Comparison of ENCODE assay signal across 19 cellular contexts in genomic region chr22:35354068-35354467, GRCh38. TPM values are rescaled to one million over a fixed set of nuclear protein-coding genes. Genes with fewer than 3 reads are reported as not detected.
DNase-seq lines count a peak whose midpoint lies in the region; ATAC-seq, FAIRE-seq and TF ChIP-seq lines count a peak whose summit lies in the region.
"Had no signal": no experiment of that assay in that cellular context is flagged by ENCODE, and none has a peak within 500 bp of the region (broad histone marks: within the 10 kb centered on the region; RNA-seq: fewer than 3 reads in every experiment).

No MANE protein-coding gene starts in this region.

- H3K9me3 ChIP-seq in BLaER1 (no peaks in the 10 kb centered on the region), HEK293 (ENCODE audit: control insufficient read depth, insufficient read depth, low read depth, low read length) (no peaks in the 10 kb centered on the region), K562 (replicated peaks; ENCODE audit: control insufficient read depth, insufficient read depth, low read depth, low read length) (no peaks in the 10 kb centered on the region), neuronal stem cell (replicated peaks in 1 of 2; ENCODE audit: control insufficient read depth in 2 of 2, insufficient read depth in 1 of 2, low read depth in 1 of 2, low read length in 2 of 2) (no peaks in the 10 kb centered on the region)
- H3K9me3 ChIP-seq: A549, MG63, SJCRH30 had no signal

- H3K36me3 Mint-ChIP-seq in activated CD8-positive, alpha-beta T cell treated with anti-CD3 and anti-CD28 coated beads for 36 hours (ENCODE audit: low read depth), result no peaks in the 10 kb centered on the region

- POLR2A ChIA-PET in HEK293 (lab: Yijun Ruan, JAX) (interaction anchor here (1.2 kb wide), 1 partner anchor 235 kb away, joined by 3 read pairs; no protein-coding TSS in a partner anchor), K562 (lab: Yijun Ruan, JAX) (no interaction called here)
- POLR2A ChIA-PET in activated CD8-positive, alpha-beta T cell treated with anti-CD3 and anti-CD28 coated beads for 36 hours (lab: Charles Lee), result interaction anchor here (1.2 to 1.4 kb wide), 2 partner anchors 17 to 55 kb away, joined by 4 to 5 read pairs; no protein-coding TSS in a partner anchor

- no peak overlapping the region for H3K18ac ChIP-seq in neuronal stem cell (ENCODE audit: low read length)

- H4K91ac ChIP-seq in neuronal stem cell (ENCODE audit: low read depth, low read length, poor library complexity), result no peak overlapping the region

- no peak overlapping the region for H2BK5ac ChIP-seq in neuronal stem cell (ENCODE audit: low read length)

- H2BK120ac ChIP-seq in neuronal stem cell (ENCODE audit: low read depth, low read length), result no peak overlapping the region

- CTCF ChIA-PET in HEK293 (lab: Yijun Ruan, JAX), result interaction anchor here (0.6 to 0.7 kb wide), 3 partner anchors 16 to 870 kb away, joined by 3 to 5 read pairs (median 4); no protein-coding TSS in a partner anchor
- CTCF ChIA-PET in K562 (lab: Yijun Ruan, JAX; ENCODE audit: low intra/inter-chr PET ratio), result interaction anchor here (0.7 kb wide), 1 partner anchor 269 kb away, joined by 3 read pairs; no protein-coding TSS in a partner anchor
- CTCF ChIA-PET in activated CD8-positive, alpha-beta T cell treated with anti-CD3 and anti-CD28 coated beads for 36 hours (lab: Charles Lee), result interaction anchor here (1.7 to 1.9 kb wide), 2 partner anchors 10 to 228 kb away, joined by 4 to 7 read pairs; no protein-coding TSS in a partner anchor

- H3K14ac ChIP-seq in neuronal stem cell (ENCODE audit: low read length), result no peak overlapping the region

- no peak for ATAC-seq in K562
- ATAC-seq in HG03378 (IDR thresholded peaks at IDR 0.05; ENCODE audit: unreplicated experiment), result no peak
- no peak for ATAC-seq in GM18909 (IDR thresholded peaks at IDR 0.05; ENCODE audit: poor library complexity, unreplicated experiment)
- no peak for ATAC-seq in activated CD8-positive, alpha-beta T cell treated with anti-CD3 and anti-CD28 coated beads for 36 hours
- ATAC-seq: A549 had no signal

- H3K4me1 ChIP-seq in BLaER1, result peaks cover 52% of the 10 kb centered on the region
- H3K4me1 ChIP-seq in HEK293 (ENCODE audit: control insufficient read depth, insufficient read depth, low read length), result no peaks in the 10 kb centered on the region
- H3K4me1 ChIP-seq in K562 (replicated peaks in 1 of 2; ENCODE audit: control insufficient read depth in 2 of 2, insufficient read depth in 2 of 2, low read length in 2 of 2), result peaks cover 5 to 23% of the 10 kb centered on the region in 2 experiments; a peak in 4 of 5 replicates
- H3K4me1 ChIP-seq in neuronal stem cell (ENCODE audit: control insufficient read depth in 2 of 2, insufficient read depth in 1 of 2, low read depth in 1 of 2, low read length in 2 of 2), result peaks cover 8 to 10% of the 10 kb centered on the region in 2 donors

- H3K9ac ChIP-seq in BLaER1 (no peak overlapping the region), K562 (ENCODE audit: insufficient read depth in 1 of 2, low read depth in 2 of 2, low read length in 2 of 2) (no peak overlapping the region), neuronal stem cell (ENCODE audit: low read depth, low read length, poor library complexity) (no peak overlapping the region)

- no peak overlapping the region for H2BK15ac ChIP-seq in neuronal stem cell (ENCODE audit: low read length)

- BruUV-seq in K562 (replicated peaks; lab: Mats Ljungman, UMichigan), result no TSS peak

- in situ Hi-C loops in K562 (cut with MboI), result loop anchor here (5.0 to 10.0 kb wide), 2 partner anchors 228 to 771 kb away; no protein-coding TSS in a partner anchor

- H3K4me3 Mint-ChIP-seq in activated CD8-positive, alpha-beta T cell treated with anti-CD3 and anti-CD28 coated beads for 36 hours, result no peak overlapping the region
- H3K4me3 Mint-ChIP-seq: H9 had no signal

- H3K27ac ChIP-seq in BLaER1 (no peak overlapping the region), HEK293 (ENCODE audit: extremely low read depth, low read depth, low read length) (no peak overlapping the region), K562 (ENCODE audit: extremely low read depth, low read depth, low read length) (no peak overlapping the region), neuronal stem cell (replicated peaks; ENCODE audit: low read length) (no peak overlapping the region)
- H3K27ac ChIP-seq: SJCRH30 had no signal

- no peak overlapping the region for H3K23ac ChIP-seq in neuronal stem cell (ENCODE audit: low read depth, low read length, poor library complexity)

- TF ChIP-seq CTCF in HEK293 (tag by site-specific recombination; IDR thresholded peaks at IDR 0.05), result no peak
- no peak for TF ChIP-seq CTCF in K562 (IDR thresholded peaks at IDR 0.05 in 2 of 3, conservative IDR thresholded peaks at IDR 0.05 in 1 of 3; ENCODE audit: insufficient read depth in 2 of 3, low read depth in 1 of 3, low read length in 3 of 3)
- TF ChIP-seq CTCF in activated CD8-positive, alpha-beta T cell treated with anti-CD3 and anti-CD28 coated beads for 36 hours (IDR thresholded peaks at IDR 0.05), result no peak

- no peaks in the 10 kb centered on the region for H4K20me1 ChIP-seq in BLaER1
- no peaks in the 10 kb centered on the region for H4K20me1 ChIP-seq in K562 (replicated peaks; ENCODE audit: control insufficient read depth, insufficient read depth, low read length)

- H2AFZ ChIP-seq in K562 (ENCODE audit: low read depth, low read length) (no peak overlapping the region), neuronal stem cell (ENCODE audit: low read length) (no peak overlapping the region)

- no peaks in the 10 kb centered on the region for H3K36me3 ChIP-seq in BLaER1
- no peaks in the 10 kb centered on the region for H3K36me3 ChIP-seq in HEK293 (ENCODE audit: control insufficient read depth in 2 of 2, insufficient read depth in 1 of 2, low read length in 2 of 2)
- no peaks in the 10 kb centered on the region for H3K36me3 ChIP-seq in K562 (ENCODE audit: control insufficient read depth, insufficient read depth, low read length)
- H3K36me3 ChIP-seq in neuronal stem cell (replicated peaks in 1 of 2; ENCODE audit: control insufficient read depth in 2 of 2, insufficient read depth in 2 of 2, low read length in 2 of 2), result no peaks in the 10 kb centered on the region
- H3K36me3 ChIP-seq: MG63, SJCRH30 had no signal

- H3K27me3 ChIP-seq in BLaER1, result no peaks in the 10 kb centered on the region
- H3K27me3 ChIP-seq in K562 (ENCODE audit: control insufficient read depth in 2 of 2, insufficient read depth in 2 of 2, low read length in 2 of 2), result no peaks in the 10 kb centered on the region
- H3K27me3 ChIP-seq in neuronal stem cell (ENCODE audit: control insufficient read depth in 3 of 3, insufficient read depth in 3 of 3, low read depth in 1 of 3, low read length in 3 of 3), result peaks cover 0 to 5% (median 0%) of the 10 kb centered on the region in 3 experiments
- H3K27me3 ChIP-seq: MG63, SJCRH30 had no signal

- no peak for DNase-seq in K562 (ENCODE audit: extremely low read depth in 1 of 4, low spot score in 3 of 4)
- DNase-seq in neuronal stem cell (ENCODE audit: low spot score), result no peak
- no peak for DNase-seq in activated CD8-positive, alpha-beta T cell treated with anti-CD3 and anti-CD28 coated beads for 36 hours
- DNase-seq in activated T-cell treated with anti-CD3 and anti-CD28 coated beads, Interleukin-2, amount 50 U/mL, for 1 hour, result no peak
- DNase-seq: DMS79, H9, Kasumi-1, MG63, NCI-H1092, NCI-H146, NCI-H2029 treated with DMSO at 0.1 percent for 48 hours, NCI-H510A, NCI-H774 had no signal

- H3K4me1 Mint-ChIP-seq in activated CD8-positive, alpha-beta T cell treated with anti-CD3 and anti-CD28 coated beads for 36 hours (ENCODE audit: low read depth), result peaks cover 28% of the 10 kb centered on the region

- no peak for TF ChIP-seq POLR2A in K562 (conservative IDR thresholded peaks at IDR 0.05)

- 65% methylated on average over 2 of the region's 4 CpGs for WGBS in K562 (ENCODE audit: insufficient coverage, low coverage, missing lambda C conversion rate)
- WGBS in neuronal stem cell (ENCODE audit: extremely low coverage in 2 of 2, insufficient read length in 2 of 2, insufficient replicate concordance in 1 of 2), 2 donors, result no CpG with 5 or more reads among the region's 4 CpGs

- no peaks in the 10 kb centered on the region for H3K79me1 ChIP-seq in neuronal stem cell (ENCODE audit: low read depth, low read length)

- H2BK12ac ChIP-seq in neuronal stem cell (ENCODE audit: low read length), result no peak overlapping the region

- no peaks in the 10 kb centered on the region for H3K9me1 ChIP-seq in K562 (ENCODE audit: control insufficient read depth, insufficient read depth, low read length)

- H4K8ac ChIP-seq in neuronal stem cell (ENCODE audit: low read depth, low read length), result no peak overlapping the region

- H3K4ac ChIP-seq in neuronal stem cell (ENCODE audit: low read length), result no peak overlapping the region

- H3K4me2 ChIP-seq in BLaER1 (peak overlapping the region; percentile 98), K562 (ENCODE audit: insufficient read depth, low read length) (no peak overlapping the region), neuronal stem cell (ENCODE audit: insufficient read depth, low read length, poor library complexity, severe bottlenecking) (no peak overlapping the region)
- H3K4me2 ChIP-seq: A549 had no signal

- no peak for TF ChIP-seq RAD21 in K562 (CRISPR knock-in tag; conservative IDR thresholded peaks at IDR 0.05 in 1 of 2, IDR thresholded peaks at IDR 0.05 in 1 of 2)

- no peak for FAIRE-seq in K562 (lab: Jason Lieb, UNC)
- FAIRE-seq: A549 had no signal

- no peaks in the 10 kb centered on the region for H3K9me3 Mint-ChIP-seq in activated CD8-positive, alpha-beta T cell treated with anti-CD3 and anti-CD28 coated beads for 36 hours
- H3K9me3 Mint-ChIP-seq: H9 had no signal

- peak overlapping the region; percentile 92 for H2AK5ac ChIP-seq in neuronal stem cell (ENCODE audit: low read depth, low read length)

- H3K79me2 ChIP-seq in K562 (ENCODE audit: control insufficient read depth, insufficient read depth, low read length), result no peaks in the 10 kb centered on the region

- peaks cover 20% of the 10 kb centered on the region for H3K27me3 Mint-ChIP-seq in activated CD8-positive, alpha-beta T cell treated with anti-CD3 and anti-CD28 coated beads for 36 hours

- no peak overlapping the region for H3K27ac Mint-ChIP-seq in activated CD8-positive, alpha-beta T cell treated with anti-CD3 and anti-CD28 coated beads for 36 hours
- H3K27ac Mint-ChIP-seq: H9 had no signal

- H3K4me3 ChIP-seq in BLaER1, result no peak overlapping the region
- no peak overlapping the region for H3K4me3 ChIP-seq in HEK293 (ENCODE audit: low read depth, low read length)
- H3K4me3 ChIP-seq in K562, result no peak overlapping the region
- H3K4me3 ChIP-seq in neuronal stem cell (ENCODE audit: low read length in 2 of 2), result no peak overlapping the region
- H3K4me3 ChIP-seq: A549, MG63, SJCRH30 had no signal

- intact Hi-C loops in K562 (cut with micrococcal nuclease), result loop anchor here (5.0 to 10.0 kb wide), 3 partner anchors 51 to 768 kb away; partner anchors contain the start of gene MCM5
- intact Hi-C loops in activated CD8-positive, alpha-beta T cell treated with anti-CD3 and anti-CD28 coated beads for 36 hours (cut with micrococcal nuclease), result loop anchor here (5.0 to 10.0 kb wide), 2 partner anchors 228 to 271 kb away; no protein-coding TSS in a partner anchor

- no peak for TF ChIP-seq EP300 in K562 (IDR thresholded peaks at IDR 0.05; ENCODE audit: low read length)

RNA-seq across cellular contexts. Expression of gene HMOX1, which starts 26.8 kb away (rescaled TPM):
- total RNA-seq in K562 (2011; cell fraction: chromatin; rRNA removed; ENCODE audit: low replicate concordance), result not detected in 2 replicates
- total RNA-seq in K562 (2011; cell fraction: nucleolus; rRNA removed), result not detected in 2 replicates
- total RNA-seq in K562 (2011; cell fraction: nucleoplasm; rRNA removed), result not detected in 2 replicates
- total RNA-seq in K562 (2014; rRNA removed), result not detected in 2 replicates
- total RNA-seq in K562 (2014; rRNA removed; fragmentation: Illumina TruSeq; extraction: Trizol), result not detected in 2 replicates
- not detected in 2 replicates for total RNA-seq in K562 (2015; rRNA removed; fragmentation: Illumina TruSeq; extraction: Trizol)
- total RNA-seq in K562 (2021), result 0.20 TPM in 1 of 2 replicates, not detected in the other
- 0.05 TPM in 1 of 2 replicates, not detected in the other for polyA plus RNA-seq in K562 (2011; rRNA removed)
- polyA plus RNA-seq in K562 (2011; cell fraction: cytosol; rRNA removed), result 0.04 and 0.21 TPM in 2 replicates
- polyA plus RNA-seq in K562 (2011; cell fraction: nucleus; rRNA removed), result not detected in 2 replicates
- polyA plus RNA-seq in K562 (2012), result not detected in 2 replicates
- not detected in 2 replicates for polyA plus RNA-seq in K562 (2014; fragmentation: Illumina TruSeq; extraction: Trizol)
- polyA plus RNA-seq in K562 (2014; fragmentation: Nextera tagmentation; extraction: Ambion mirVana), result not detected
- not detected in 2 replicates for polyA plus RNA-seq in K562 (2014; rRNA removed)
- polyA minus RNA-seq in K562 (2011; rRNA and poly(A)+ RNA removed), result not detected in 2 replicates
- polyA minus RNA-seq in K562 (2011; cell fraction: cytosol; rRNA and poly(A)+ RNA removed), result not detected in 2 replicates
- polyA minus RNA-seq in K562 (2011; cell fraction: nucleus; rRNA and poly(A)+ RNA removed), result not detected in 2 replicates
- 5.1 TPM for polyA plus RNA-seq in neuronal stem cell (2013, experiment 1 of 2)
- 5.5 TPM for polyA plus RNA-seq in neuronal stem cell (2013, experiment 2 of 2)
- under 1 TPM in 1 of 2 experiments, not detected in 1; 0.22 TPM for total RNA-seq in activated CD8-positive, alpha-beta T cell treated with anti-CD3 and anti-CD28 coated beads for 36 hours

RNA-seq across cellular contexts. Expression of gene MCM5, which starts 45.9 kb away (rescaled TPM):
- total RNA-seq in K562 (2011; cell fraction: chromatin; rRNA removed; ENCODE audit: low replicate concordance), result 102 and 198 TPM in 2 replicates
- total RNA-seq in K562 (2011; cell fraction: nucleolus; rRNA removed), result 132 and 145 TPM in 2 replicates
- 131 and 138 TPM in 2 replicates for total RNA-seq in K562 (2011; cell fraction: nucleoplasm; rRNA removed)
- 102 and 119 TPM in 2 replicates for total RNA-seq in K562 (2014; rRNA removed)
- total RNA-seq in K562 (2014; rRNA removed; fragmentation: Illumina TruSeq; extraction: Trizol), result 35.3 and 53.6 TPM in 2 replicates
- total RNA-seq in K562 (2015; rRNA removed; fragmentation: Illumina TruSeq; extraction: Trizol), result 64.2 and 66.9 TPM in 2 replicates
- 173 and 180 TPM in 2 replicates for total RNA-seq in K562 (2021)
- polyA plus RNA-seq in K562 (2011; rRNA removed), result 66.1 and 116 TPM in 2 replicates
- 55.6 and 87.5 TPM in 2 replicates for polyA plus RNA-seq in K562 (2011; cell fraction: cytosol; rRNA removed)
- polyA plus RNA-seq in K562 (2011; cell fraction: nucleus; rRNA removed), result 193 and 217 TPM in 2 replicates
- polyA plus RNA-seq in K562 (2012), result 118 and 169 TPM in 2 replicates
- polyA plus RNA-seq in K562 (2014; fragmentation: Illumina TruSeq; extraction: Trizol), result 65.1 and 91.4 TPM in 2 replicates
- polyA plus RNA-seq in K562 (2014; fragmentation: Nextera tagmentation; extraction: Ambion mirVana), result 10 to 100 TPM in 1 of 2 experiments, 1 to 10 TPM in 1; 5.6 to 11.8 TPM
- 72.4 and 73.5 TPM in 2 replicates for polyA plus RNA-seq in K562 (2014; rRNA removed)
- 76.7 and 97.6 TPM in 2 replicates for polyA minus RNA-seq in K562 (2011; rRNA and poly(A)+ RNA removed)
- 111 and 112 TPM in 2 replicates for polyA minus RNA-seq in K562 (2011; cell fraction: cytosol; rRNA and poly(A)+ RNA removed)
- polyA minus RNA-seq in K562 (2011; cell fraction: nucleus; rRNA and poly(A)+ RNA removed), result 71.9 and 112 TPM in 2 replicates
- polyA plus RNA-seq in neuronal stem cell (2013, experiment 1 of 2), result 43.8 TPM
- 41.6 TPM for polyA plus RNA-seq in neuronal stem cell (2013, experiment 2 of 2)
- total RNA-seq in activated CD8-positive, alpha-beta T cell treated with anti-CD3 and anti-CD28 coated beads for 36 hours, result 100 to 1,000 TPM; 318 to 319 TPM

RNA-seq across cellular contexts. Expression of gene TOM1, which starts 54.4 kb away (rescaled TPM):
- 30.6 and 79.2 TPM in 2 replicates for total RNA-seq in K562 (2011; cell fraction: chromatin; rRNA removed; ENCODE audit: low replicate concordance)
- total RNA-seq in K562 (2011; cell fraction: nucleolus; rRNA removed), result 34.5 and 38.2 TPM in 2 replicates
- total RNA-seq in K562 (2011; cell fraction: nucleoplasm; rRNA removed), result 39.4 and 44.0 TPM in 2 replicates
- total RNA-seq in K562 (2014; rRNA removed), result 12.0 and 14.8 TPM in 2 replicates
- 5.9 and 6.3 TPM in 2 replicates for total RNA-seq in K562 (2014; rRNA removed; fragmentation: Illumina TruSeq; extraction: Trizol)
- 9.9 and 10.3 TPM in 2 replicates for total RNA-seq in K562 (2015; rRNA removed; fragmentation: Illumina TruSeq; extraction: Trizol)
- total RNA-seq in K562 (2021), result 12.6 and 13.7 TPM in 2 replicates
- polyA plus RNA-seq in K562 (2011; rRNA removed), result 18.2 and 24.5 TPM in 2 replicates
- 25.1 and 29.3 TPM in 2 replicates for polyA plus RNA-seq in K562 (2011; cell fraction: cytosol; rRNA removed)
- polyA plus RNA-seq in K562 (2011; cell fraction: nucleus; rRNA removed), result 23.6 and 26.8 TPM in 2 replicates
- 13.4 and 27.6 TPM in 2 replicates for polyA plus RNA-seq in K562 (2012)
- 17.9 and 20.6 TPM in 2 replicates for polyA plus RNA-seq in K562 (2014; fragmentation: Illumina TruSeq; extraction: Trizol)
- 1 to 10 TPM in 1 of 2 experiments, under 1 TPM in 1; 0.64 to 1.2 TPM for polyA plus RNA-seq in K562 (2014; fragmentation: Nextera tagmentation; extraction: Ambion mirVana)
- polyA plus RNA-seq in K562 (2014; rRNA removed), result 13.1 and 13.9 TPM in 2 replicates
- polyA minus RNA-seq in K562 (2011; rRNA and poly(A)+ RNA removed), result 18.7 and 31.6 TPM in 2 replicates
- 19.8 and 21.5 TPM in 2 replicates for polyA minus RNA-seq in K562 (2011; cell fraction: cytosol; rRNA and poly(A)+ RNA removed)
- 16.8 and 30.9 TPM in 2 replicates for polyA minus RNA-seq in K562 (2011; cell fraction: nucleus; rRNA and poly(A)+ RNA removed)
- polyA plus RNA-seq in neuronal stem cell (2013, experiment 1 of 2), result 16.6 TPM
- polyA plus RNA-seq in neuronal stem cell (2013, experiment 2 of 2), result 17.0 TPM
- 10 to 100 TPM; 16.2 to 20.0 TPM for total RNA-seq in activated CD8-positive, alpha-beta T cell treated with anti-CD3 and anti-CD28 coated beads for 36 hours
